In genomic region chr12:16788888-16789790, GRCh38 we compare ENCODE assay signal across 14 cellular contexts.
DNase-seq lines count a peak whose midpoint lies in the region; ATAC-seq and TF ChIP-seq lines count a peak whose summit lies in the region.
"Had no signal": no experiment of that assay in that cellular context is flagged by ENCODE, and none has a peak within 500 bp of the region (broad histone marks: within the 10 kb centered on the region; RNA-seq: fewer than 3 reads in every experiment).

No MANE protein-coding gene starts in this region.

- no peaks in the 10 kb centered on the region for H3K4me1 Mint-ChIP-seq in activated T-helper 1 cell treated with anti-CD3 and anti-CD28 coated beads, Interleukin-12 subunit alpha, Interleukin-12 subunit beta, Interleukin-2, Interleukin-4 antibody, amounts not matched to agents 30 ng/mL and 10 ng/mL and 1 ng/mL, durations not matched to agents 14 hours and 24 hours and 36 hours (ENCODE audit: low read depth)
- H3K4me1 Mint-ChIP-seq: activated naive CD4-positive, alpha-beta T cell treated with anti-CD3 and anti-CD28 coated beads, Interleukin-2, amount 50 U/mL, for 24 hours had no signal

- H3K27ac ChIP-seq in coronary artery = no peak overlapping the region
- H3K27ac ChIP-seq: parathyroid adenoma, vagina had no signal

- H3K9me3 Mint-ChIP-seq in activated T-helper 1 cell treated with anti-CD3 and anti-CD28 coated beads, Interleukin-12 subunit alpha, Interleukin-12 subunit beta, Interleukin-2, Interleukin-4 antibody, amounts not matched to agents 30 ng/mL and 10 ng/mL and 1 ng/mL, durations not matched to agents 14 hours and 24 hours and 36 hours = peaks cover 15% of the 10 kb centered on the region

- no peaks in the 10 kb centered on the region for H3K36me3 Mint-ChIP-seq in activated T-helper 1 cell treated with anti-CD3 and anti-CD28 coated beads, Interleukin-12 subunit alpha, Interleukin-12 subunit beta, Interleukin-2, Interleukin-4 antibody, amounts not matched to agents 30 ng/mL and 10 ng/mL and 1 ng/mL, durations not matched to agents 14 hours and 24 hours and 36 hours (ENCODE audit: low read depth)
- H3K36me3 Mint-ChIP-seq: activated naive CD4-positive, alpha-beta T cell treated with anti-CD3 and anti-CD28 coated beads, Interleukin-2, amount 50 U/mL, for 24 hours had no signal

- ATAC-seq in GM19438 (IDR thresholded peaks at IDR 0.05; ENCODE audit: low read depth, unreplicated experiment) = peak; percentile 56
- peak; percentile 77 for ATAC-seq in HG02973 (IDR thresholded peaks at IDR 0.05; ENCODE audit: unreplicated experiment)

- no peak overlapping the region for H3K27ac Mint-ChIP-seq in activated T-helper 1 cell treated with anti-CD3 and anti-CD28 coated beads, Interleukin-12 subunit alpha, Interleukin-12 subunit beta, Interleukin-2, Interleukin-4 antibody, amounts not matched to agents 30 ng/mL and 10 ng/mL and 1 ng/mL, durations not matched to agents 14 hours and 24 hours and 36 hours
- H3K27ac Mint-ChIP-seq: activated naive CD4-positive, alpha-beta T cell treated with anti-CD3 and anti-CD28 coated beads, Interleukin-2, amount 50 U/mL, for 24 hours had no signal

- intact Hi-C loops in activated T-helper 1 cell treated with anti-CD3 and anti-CD28 coated beads, Interleukin-12 subunit alpha, Interleukin-12 subunit beta, Interleukin-2, Interleukin-4 antibody, amounts not matched to agents 30 ng/mL and 10 ng/mL and 1 ng/mL, durations not matched to agents 14 hours and 24 hours and 36 hours (cut with micrococcal nuclease) = no loop called here

- H3K4me3 Mint-ChIP-seq in activated T-helper 1 cell treated with anti-CD3 and anti-CD28 coated beads, Interleukin-12 subunit alpha, Interleukin-12 subunit beta, Interleukin-2, Interleukin-4 antibody, amounts not matched to agents 30 ng/mL and 10 ng/mL and 1 ng/mL, durations not matched to agents 14 hours and 24 hours and 36 hours = no peak overlapping the region
- H3K4me3 Mint-ChIP-seq: activated naive CD4-positive, alpha-beta T cell treated with anti-CD3 and anti-CD28 coated beads, Interleukin-2, amount 50 U/mL, for 24 hours had no signal

- no peak for TF ChIP-seq CTCF in coronary artery (IDR thresholded peaks at IDR 0.05)

- no peaks in the 10 kb centered on the region for H3K27me3 Mint-ChIP-seq in activated T-helper 1 cell treated with anti-CD3 and anti-CD28 coated beads, Interleukin-12 subunit alpha, Interleukin-12 subunit beta, Interleukin-2, Interleukin-4 antibody, amounts not matched to agents 30 ng/mL and 10 ng/mL and 1 ng/mL, durations not matched to agents 14 hours and 24 hours and 36 hours (ENCODE audit: insufficient read depth)
- H3K27me3 Mint-ChIP-seq: activated naive CD4-positive, alpha-beta T cell treated with anti-CD3 and anti-CD28 coated beads, Interleukin-2, amount 50 U/mL, for 24 hours had no signal

- H3K4me3 ChIP-seq in GM08714 (ENCODE audit: low read length) (peak overlapping the region; percentile 45), coronary artery (no peak overlapping the region)
- H3K4me3 ChIP-seq: vagina had no signal

- peak; percentile 3 for DNase-seq in amniotic epithelial cell (ENCODE audit: low read depth)
- no peak for DNase-seq in NCI-H2081 (lab: John Stamatoyannopoulos, UW)
- DNase-seq in NCI-H446 treated with DMSO at 0.1 percent for 48 hours (lab: John Stamatoyannopoulos, UW) = no peak
- no peak for DNase-seq in coronary artery (ENCODE audit: low spot score)
- DNase-seq in activated T-helper 1 cell treated with anti-CD3 and anti-CD28 coated beads, Interleukin-12 subunit alpha, Interleukin-12 subunit beta, Interleukin-2, Interleukin-4 antibody, amounts not matched to agents 30 ng/mL and 10 ng/mL and 1 ng/mL, durations not matched to agents 14 hours and 24 hours and 36 hours (ENCODE audit: low spot score) = no peak
- DNase-seq: NCI-H1048, NCI-H774, Right ventricle myocardium superior had no signal
